ENCODE assay signal across 19 cellular contexts in the genomic region with DNA sequence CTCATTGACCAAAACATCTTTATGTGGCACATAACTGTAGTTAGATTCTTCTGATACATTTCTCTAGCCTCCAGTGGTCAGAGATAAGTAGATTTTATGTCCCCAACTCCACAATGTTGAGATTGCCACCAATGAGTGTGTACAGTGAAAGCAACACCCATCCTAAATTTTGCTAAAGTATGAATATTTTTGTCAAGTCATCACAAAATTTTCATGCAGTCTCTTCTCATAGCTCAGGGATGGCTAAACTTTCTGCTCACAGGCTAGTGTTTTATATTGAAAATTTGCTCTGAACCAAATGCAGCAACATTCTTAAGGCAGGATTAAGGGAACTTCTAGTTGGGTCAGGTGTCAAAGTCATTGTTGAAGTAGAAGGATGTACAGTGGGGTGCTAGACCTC.
DNase-seq lines count a peak whose midpoint lies in the region; ATAC-seq, FAIRE-seq and TF ChIP-seq lines count a peak whose summit lies in the region.
"Had no signal": no experiment of that assay in that cellular context is flagged by ENCODE, and none has a peak within 500 bp of the region (broad histone marks: within the 10 kb centered on the region; RNA-seq: fewer than 3 reads in every experiment).

No MANE protein-coding gene starts in this region.

- H3K79me2 ChIP-seq in H1 (ENCODE audit: control insufficient read depth in 1 of 2, insufficient read depth in 2 of 2, low read length in 2 of 2) = no peaks in the 10 kb centered on the region

- TF ChIP-seq CTCF in A549 (IDR thresholded peaks at IDR 0.05) (no peak), IMR-90 (conservative IDR thresholded peaks at IDR 0.05; ENCODE audit: low read depth, low read length) (no peak), H1 (IDR thresholded peaks at IDR 0.05; ENCODE audit: control extremely low read depth in 1 of 3, insufficient read depth in 1 of 3, low read depth in 1 of 3, low read length in 3 of 3) (no peak)

- H4K91ac ChIP-seq in IMR-90 (ENCODE audit: insufficient read depth, low read depth, low read length) (no peak overlapping the region), H1 (replicated peaks; ENCODE audit: insufficient read length, low read length) (no peak overlapping the region)

- no peak for ATAC-seq in A549
- ATAC-seq in IMR-90 (ENCODE audit: low read depth) = no peak
- no peak for ATAC-seq in GM21423 (IDR thresholded peaks at IDR 0.05; ENCODE audit: unreplicated experiment)
- ATAC-seq: CD8-positive, alpha-beta T cell had no signal

- H2AK5ac ChIP-seq in IMR-90 (ENCODE audit: low read depth, low read length) = no peak overlapping the region
- no peak overlapping the region for H2AK5ac ChIP-seq in H1 (ENCODE audit: low read depth, low read length)

- CTCF ChIA-PET in A549 (lab: Yijun Ruan, JAX) (no interaction called here), IMR-90 (lab: Yijun Ruan, JAX) (no interaction called here), H1 (lab: Charles Lee; ENCODE audit: partially characterized antibody) (interaction anchor here (1.7 kb wide), 1 partner anchor 41 kb away, joined by 3 read pairs; no protein-coding TSS in a partner anchor)

- H4K8ac ChIP-seq in IMR-90 (ENCODE audit: low read depth in 2 of 2, low read length in 2 of 2) = no peak overlapping the region
- no peak overlapping the region for H4K8ac ChIP-seq in H1 (ENCODE audit: extremely low read depth, insufficient read depth, low read length)

- no peak overlapping the region for H2AK9ac ChIP-seq in IMR-90 (replicated peaks; ENCODE audit: low read depth, low read length, poor library complexity)

- dilution Hi-C loops in IMR-90 (cut with HindIII; ENCODE audit: low sequenced_read_pairs, unreplicated experiment) = no loop called here

- H3K79me1 ChIP-seq in IMR-90 (ENCODE audit: low read depth in 1 of 2, low read length in 2 of 2) (no peaks in the 10 kb centered on the region), H1 (ENCODE audit: low read depth, low read length) (no peaks in the 10 kb centered on the region)

- no TSS peak for BruUV-seq in IMR-90 (replicated peaks; lab: Mats Ljungman, UMichigan)

- H3K27ac ChIP-seq in A549 (no peak overlapping the region), IMR-90 (ENCODE audit: insufficient read depth, low read length) (no peak overlapping the region), H1 (ENCODE audit: low read depth, low read length) (no peak overlapping the region)
- H3K27ac ChIP-seq: BLaER1 treated with 17β-estradiol and CSF1 and Interleukin-3, amounts not matched to agents 10 nM and 100 nM; C4-2B had no signal

- no peak for TF ChIP-seq RAD21 in A549 (conservative IDR thresholded peaks at IDR 0.05 in 1 of 2, IDR thresholded peaks at IDR 0.05 in 1 of 2)
- TF ChIP-seq RAD21 in IMR-90 (IDR thresholded peaks at IDR 0.05; ENCODE audit: low read length) = no peak
- TF ChIP-seq RAD21 in H1 (IDR thresholded peaks at IDR 0.05 in 1 of 2, conservative IDR thresholded peaks at IDR 0.05 in 1 of 2; ENCODE audit: low read depth in 2 of 2, low read length in 2 of 2) = no peak

- no peak overlapping the region for H3K14ac ChIP-seq in IMR-90 (replicated peaks; ENCODE audit: low read depth, low read length)
- no peak overlapping the region for H3K14ac ChIP-seq in H1 (ENCODE audit: insufficient read length)

- H2AFZ ChIP-seq in IMR-90 (replicated peaks; ENCODE audit: low read length, poor library complexity) (no peak overlapping the region), H1 (ENCODE audit: low read length) (no peak overlapping the region)

- H4K5ac ChIP-seq in IMR-90 (ENCODE audit: low read depth, low read length) = no peak overlapping the region
- no peak overlapping the region for H4K5ac ChIP-seq in H1 (ENCODE audit: insufficient read length, low read depth, low read length)

- H2BK5ac ChIP-seq in IMR-90 (ENCODE audit: low read depth, low read length, poor library complexity, severe bottlenecking) = no peak overlapping the region
- H2BK5ac ChIP-seq in H1 (ENCODE audit: low read depth, low read length) = no peak overlapping the region

- no peak overlapping the region for H3K18ac ChIP-seq in IMR-90 (ENCODE audit: low read depth, low read length)
- H3K18ac ChIP-seq in H1 (ENCODE audit: extremely low read depth, low read length) = no peak overlapping the region

- intact Hi-C loops in IMR-90 (cut with micrococcal nuclease) = no loop called here

- H2BK15ac ChIP-seq in IMR-90 (ENCODE audit: low read depth, low read length) (no peak overlapping the region), H1 (ENCODE audit: low read length) (no peak overlapping the region)

- DNase-seq in A549 (ENCODE audit: low read depth in 1 of 2, low spot score in 1 of 2) (no peak), IMR-90 (no peak), H1 (ENCODE audit: low read depth in 1 of 2, low spot score in 2 of 2) (no peak), NCI-H446 (lab: John Stamatoyannopoulos, UW) (no peak)
- DNase-seq: 8988T; AML-193; Caco-2; Calu3; CD4-positive, alpha-beta T cell; CD8-positive, alpha-beta T cell; GF-D8 had no signal

- in situ Hi-C loops in IMR-90 (cut with MboI; ENCODE audit: low sequenced_read_pairs) = no loop called here

- H3K4me3 ChIP-seq in A549 = no peak overlapping the region
- no peak overlapping the region for H3K4me3 ChIP-seq in IMR-90 (ENCODE audit: insufficient read depth, low read depth, low read length)
- no peak overlapping the region for H3K4me3 ChIP-seq in H1 (ENCODE audit: extremely low read depth in 1 of 4, insufficient read depth in 2 of 4, low read depth in 3 of 4, low read length in 4 of 4)
- H3K4me3 ChIP-seq: BLaER1 treated with 17β-estradiol and CSF1 and Interleukin-3, amounts not matched to agents 10 nM and 100 nM had no signal

- H2BK20ac ChIP-seq in IMR-90 (ENCODE audit: low read depth, low read length) (no peak overlapping the region), H1 (ENCODE audit: low read length) (no peak overlapping the region)

- no peak overlapping the region for H3K4ac ChIP-seq in IMR-90 (ENCODE audit: low read depth, low read length)
- H3K4ac ChIP-seq in H1 (replicated peaks; ENCODE audit: insufficient read length, low read depth, low read length) = no peak overlapping the region

- no peaks in the 10 kb centered on the region for H3K36me3 ChIP-seq in IMR-90 (ENCODE audit: control insufficient read depth, insufficient read depth, low read length)
- H3K36me3 ChIP-seq in H1 (ENCODE audit: control insufficient read depth in 2 of 4, insufficient read depth in 4 of 4, low read length in 3 of 4) = no peaks in the 10 kb centered on the region
- H3K36me3 ChIP-seq: BLaER1 treated with 17β-estradiol and CSF1 and Interleukin-3, amounts not matched to agents 10 nM and 100 nM had no signal

- no peak for FAIRE-seq in A549 (lab: Jason Lieb, UNC)
- FAIRE-seq in H1 (lab: Jason Lieb, UNC) = no peak
- FAIRE-seq: A204.1, D721Med, G401.6, GM12891, GM19239 had no signal

- H3K9ac ChIP-seq in IMR-90 (ENCODE audit: low read depth, low read length) = no peak overlapping the region
- H3K9ac ChIP-seq in H1 (replicated peaks in 1 of 4; ENCODE audit: extremely low read depth in 1 of 4, low read depth in 3 of 4, low read length in 3 of 4) = no peak overlapping the region
- H3K9ac ChIP-seq: BLaER1 treated with 17β-estradiol and CSF1 and Interleukin-3, amounts not matched to agents 10 nM and 100 nM had no signal

- H3K56ac ChIP-seq in IMR-90 (ENCODE audit: extremely low read depth, insufficient read depth, low read length) = no peak overlapping the region
- no peak overlapping the region for H3K56ac ChIP-seq in H1 (replicated peaks; ENCODE audit: insufficient read length, low read depth, low read length)

- H4K20me1 ChIP-seq in IMR-90 (ENCODE audit: insufficient read depth, low read length) = no peaks in the 10 kb centered on the region
- H4K20me1 ChIP-seq in H1 (replicated peaks in 1 of 2; ENCODE audit: control insufficient read depth in 1 of 2, insufficient read depth in 2 of 2, low read length in 2 of 2) = no peaks in the 10 kb centered on the region
- H4K20me1 ChIP-seq: BLaER1 treated with 17β-estradiol and CSF1 and Interleukin-3, amounts not matched to agents 10 nM and 100 nM had no signal

- no peaks in the 10 kb centered on the region for H3K4me1 ChIP-seq in A549
- no peaks in the 10 kb centered on the region for H3K4me1 ChIP-seq in IMR-90 (ENCODE audit: control insufficient read depth, insufficient read depth, low read length)
- H3K4me1 ChIP-seq in H1 (replicated peaks in 1 of 4; ENCODE audit: control insufficient read depth in 3 of 4, insufficient read depth in 4 of 4, low read length in 3 of 4) = peaks cover 0 to 2% (median under 1%) of the 10 kb centered on the region in 4 experiments; a peak in 1 of 7 replicates
- H3K4me1 ChIP-seq: Caco-2 had no signal

- POLR2A ChIA-PET in A549 (lab: Yijun Ruan, JAX) (no interaction called here), IMR-90 (lab: Charles Lee; ENCODE audit: unreplicated experiment) (no interaction called here), H1 (lab: Charles Lee; ENCODE audit: partially characterized antibody) (no interaction called here)

- H3K9me1 ChIP-seq in IMR-90 (ENCODE audit: insufficient read depth, low read length) = no peaks in the 10 kb centered on the region

- TF ChIP-seq POLR2A in A549 (IDR thresholded peaks at IDR 0.05; ENCODE audit: low read length) = no peak
- TF ChIP-seq POLR2A in IMR-90 (IDR thresholded peaks at IDR 0.05; ENCODE audit: low read depth, low read length) = no peak
- TF ChIP-seq POLR2A in H1 (IDR thresholded peaks at IDR 0.05; ENCODE audit: control extremely low read depth in 1 of 2, low read depth in 2 of 2, low read length in 2 of 2) = no peak

- H2BK120ac ChIP-seq in IMR-90 (ENCODE audit: low read depth, low read length) (no peak overlapping the region), H1 (replicated peaks; ENCODE audit: low read depth, low read length) (no peak overlapping the region)

- no peaks in the 10 kb centered on the region for H3K23me2 ChIP-seq in H1 (ENCODE audit: low read depth, low read length)

- no peaks in the 10 kb centered on the region for H3K9me3 ChIP-seq in A549
- no peaks in the 10 kb centered on the region for H3K9me3 ChIP-seq in IMR-90 (ENCODE audit: control insufficient read depth, insufficient read depth, low read length)
- H3K9me3 ChIP-seq in H1 (ENCODE audit: insufficient read depth in 2 of 2, low read depth in 1 of 2, low read length in 1 of 2) = no peaks in the 10 kb centered on the region
- H3K9me3 ChIP-seq: BLaER1 treated with 17β-estradiol and CSF1 and Interleukin-3, amounts not matched to agents 10 nM and 100 nM; Caco-2 had no signal

- H3K4me2 ChIP-seq in A549 (no peak overlapping the region), IMR-90 (ENCODE audit: low read depth, low read length) (no peak overlapping the region), H1 (ENCODE audit: insufficient read depth in 1 of 2, low read depth in 2 of 2, low read length in 2 of 2) (no peak overlapping the region)
- H3K4me2 ChIP-seq: BLaER1 treated with 17β-estradiol and CSF1 and Interleukin-3, amounts not matched to agents 10 nM and 100 nM had no signal

- H3K23ac ChIP-seq in IMR-90 (ENCODE audit: low read depth, low read length) (no peak overlapping the region), H1 (ENCODE audit: insufficient read length) (no peak overlapping the region)

- no peak overlapping the region for H2BK12ac ChIP-seq in H1 (ENCODE audit: low read depth, low read length)

- H3K27me3 ChIP-seq in IMR-90 (ENCODE audit: control insufficient read depth, insufficient read depth, low read length) (no peaks in the 10 kb centered on the region), H1 (replicated peaks in 1 of 4; ENCODE audit: control insufficient read depth in 3 of 4, extremely low read depth in 1 of 4, insufficient read depth in 3 of 4, low read length in 3 of 4) (no peaks in the 10 kb centered on the region)
- H3K27me3 ChIP-seq: BLaER1 treated with 17β-estradiol and CSF1 and Interleukin-3, amounts not matched to agents 10 nM and 100 nM had no signal

- TF ChIP-seq EP300 in A549 (IDR thresholded peaks at IDR 0.05) (no peak), H1 (IDR thresholded peaks at IDR 0.05; ENCODE audit: borderline replicate concordance in 1 of 2, low read depth in 2 of 2, low read length in 2 of 2) (no peak)
